In genomic region chr4:161364681-161365080, GRCh38 we compare ENCODE assay signal across 28 cellular contexts.
"Had no signal": no experiment of that assay in that cellular context is flagged by ENCODE, and none has a peak within 500 bp of the region (broad histone marks: within the 10 kb centered on the region; RNA-seq: fewer than 3 reads in every experiment).

No MANE protein-coding gene starts in this region.

- H3K36me3 ChIP-seq: cardiac muscle cell had no signal

- FAIRE-seq: astrocyte, K562, TTC549 had no signal

- H3K27ac Mint-ChIP-seq: activated CD4-positive, alpha-beta memory T cell treated with anti-CD3 and anti-CD28 coated beads for 36 hours; activated CD4-positive, alpha-beta T cell treated with anti-CD3 and anti-CD28 coated beads, Interleukin-2, amount 10 ng/mL, durations not matched to agents 7 days and 5 days; activated naive CD4-positive, alpha-beta T cell treated with anti-CD3 and anti-CD28 coated beads, Interleukin-2, amount 50 U/mL, for 72 hours; activated naive CD8-positive, alpha-beta T cell treated with anti-CD3 and anti-CD28 coated beads, Interleukin-2, amount 50 U/mL, for 24 hours; brain; T-helper 17 cell had no signal

- ATAC-seq: activated naive CD4-positive, alpha-beta T cell treated with anti-CD3 and anti-CD28 coated beads, Interleukin-2, amount 50 U/mL, for 72 hours; activated naive CD8-positive, alpha-beta T cell treated with anti-CD3 and anti-CD28 coated beads, Interleukin-2, amount 50 U/mL, for 24 hours; activated T-cell treated with anti-CD3 and anti-CD28 coated beads, Interleukin-2, amount 50 U/mL, for 4 hours; K562; T-helper 17 cell had no signal

- H3K4me3 Mint-ChIP-seq: activated CD4-positive, alpha-beta memory T cell treated with anti-CD3 and anti-CD28 coated beads for 36 hours; activated CD4-positive, alpha-beta T cell treated with anti-CD3 and anti-CD28 coated beads, Interleukin-2, amount 10 ng/mL, durations not matched to agents 7 days and 5 days; activated naive CD8-positive, alpha-beta T cell treated with anti-CD3 and anti-CD28 coated beads, Interleukin-2, amount 50 U/mL, for 24 hours; activated T-cell treated with anti-CD3 and anti-CD28 coated beads, Interleukin-2, amount 50 U/mL, for 4 hours; brain; T-helper 17 cell had no signal

- H3K36me3 Mint-ChIP-seq: activated CD4-positive, alpha-beta memory T cell treated with anti-CD3 and anti-CD28 coated beads for 36 hours; activated naive CD4-positive, alpha-beta T cell treated with anti-CD3 and anti-CD28 coated beads, Interleukin-2, amount 50 U/mL, for 72 hours; brain had no signal

- H3K27ac ChIP-seq: cardiac muscle cell, PC-9 had no signal

- H3K27me3 Mint-ChIP-seq: activated CD4-positive, alpha-beta memory T cell treated with anti-CD3 and anti-CD28 coated beads for 36 hours; activated CD4-positive, alpha-beta T cell treated with anti-CD3 and anti-CD28 coated beads, Interleukin-2, amount 10 ng/mL, durations not matched to agents 7 days and 5 days; activated naive CD8-positive, alpha-beta T cell treated with anti-CD3 and anti-CD28 coated beads, Interleukin-2, amount 50 U/mL, for 24 hours; brain; T-helper 17 cell had no signal

- H3K4me2 ChIP-seq: PC-9 had no signal

- H3K4me1 Mint-ChIP-seq: activated CD4-positive, alpha-beta T cell treated with anti-CD3 and anti-CD28 coated beads, Interleukin-2, amount 10 ng/mL, durations not matched to agents 7 days and 5 days; activated naive CD8-positive, alpha-beta T cell treated with anti-CD3 and anti-CD28 coated beads, Interleukin-2, amount 50 U/mL, for 24 hours; T-helper 17 cell had no signal

- H3K27me3 ChIP-seq: cardiac muscle cell had no signal

- H3K4me3 ChIP-seq: cardiac muscle cell, K562, PC-9 had no signal

- H2AFZ ChIP-seq: PC-9 had no signal

- DNase-seq: activated CD4-positive, alpha-beta memory T cell treated with anti-CD3 and anti-CD28 coated beads for 36 hours; activated CD4-positive, alpha-beta T cell treated with anti-CD3 and anti-CD28 coated beads, Interleukin-2, amount 10 ng/mL, durations not matched to agents 7 days and 5 days; activated CD4-positive, CD25-positive, alpha-beta regulatory T cell; activated CD8-positive, alpha-beta memory T cell treated with anti-CD3 and anti-CD28 coated beads for 24 hours; activated effector memory CD4-positive, alpha-beta T cell treated with anti-CD3 and anti-CD28 coated beads, Interleukin-2, amount 50 U/mL, for 16 hours; activated naive CD4-positive, alpha-beta T cell treated with Interleukin-2 at 50 U/mL for 16 hours; activated naive CD8-positive, alpha-beta T cell treated with anti-CD3 and anti-CD28 coated beads, Interleukin-2, amount 50 U/mL, for 24 hours; activated T-cell treated with anti-CD3 and anti-CD28 coated beads, Interleukin-2, amount 50 U/mL, for 4 hours; amniotic stem cell; Karpas-422; MM.1S; NCI-H1105; NCI-H1436; NCI-H1694 treated with DMSO at 0.1 percent for 48 hours; NCI-H2029 treated with DMSO at 0.1 percent for 48 hours; NCI-H345; NCI-H510A; NCI-H526 treated with DMSO at 0.1 percent for 48 hours; PC-9; SHP77 treated with DMSO at 0.1 percent for 48 hours; T-helper 17 cell; T-helper 9 cell had no signal
